ENCODE assay signal across 27 cellular contexts in the genomic region with DNA sequence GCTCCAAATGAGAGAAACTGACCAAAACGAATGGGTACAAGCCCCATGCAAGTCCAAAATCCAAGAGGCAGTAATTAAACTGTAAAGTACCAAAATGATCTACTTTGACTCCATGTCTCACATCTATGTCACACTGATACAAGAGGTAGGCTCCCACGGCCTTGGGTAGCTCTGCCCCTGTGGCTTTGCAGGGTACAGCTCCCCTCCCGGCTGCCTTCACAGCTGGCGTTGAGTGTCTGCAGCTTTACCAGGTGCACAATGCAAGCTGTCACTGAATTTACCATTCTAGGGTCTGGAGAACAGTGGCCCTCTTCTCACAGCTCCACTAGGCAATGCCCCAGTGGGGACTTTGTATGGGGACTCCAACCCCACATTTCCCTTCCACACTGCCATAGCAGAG.
"Had no signal": no experiment of that assay in that cellular context is flagged by ENCODE, and none has a peak within 500 bp of the region (broad histone marks: within the 10 kb centered on the region; RNA-seq: fewer than 3 reads in every experiment).

No MANE protein-coding gene starts in this region.

- H3K4me3 ChIP-seq: esophagus squamous epithelium, gastroesophageal sphincter, heart right ventricle had no signal

- H3K27me3 Mint-ChIP-seq: activated CD4-positive, alpha-beta T cell treated with anti-CD3 and anti-CD28 coated beads, Interleukin-2, amount 10 ng/mL, durations not matched to agents 7 days and 5 days; activated CD8-positive, alpha-beta T cell treated with anti-CD3 and anti-CD28 coated beads for 36 hours; activated naive CD8-positive, alpha-beta T cell; activated T-helper 17 cell treated with anti-CD3 and anti-CD28 coated beads, Interleukin-2, amount 50 U/mL, for 72 hours had no signal

- H3K4me1 Mint-ChIP-seq: activated CD4-positive, alpha-beta T cell treated with anti-CD3 and anti-CD28 coated beads, Interleukin-2, amount 10 ng/mL, durations not matched to agents 7 days and 5 days had no signal

- DNase-seq: activated CD4-positive, alpha-beta T cell treated with anti-CD3 and anti-CD28 coated beads for 1 hour; activated CD4-positive, alpha-beta T cell treated with anti-CD3 and anti-CD28 coated beads for 4 hours; activated CD4-positive, alpha-beta T cell treated with anti-CD3 and anti-CD28 coated beads, Interleukin-2, amount 10 ng/mL, durations not matched to agents 7 days and 5 days; activated CD4-positive, alpha-beta T cell treated with anti-CD3 and anti-CD28 coated beads, Interleukin-2, amount 50 U/mL, for 4 hours; activated CD4-positive, CD25-positive, alpha-beta regulatory T cell; activated CD8-positive, alpha-beta memory T cell treated with anti-CD3 and anti-CD28 coated beads for 24 hours; activated CD8-positive, alpha-beta T cell treated with anti-CD3 and anti-CD28 coated beads for 36 hours; activated effector memory CD4-positive, alpha-beta T cell treated with Interleukin-2 at 50 U/mL for 16 hours; activated gamma-delta T cell treated with Interleukin-2 at 50 U/mL for 16 hours; activated naive CD4-positive, alpha-beta T cell treated with anti-CD3 and anti-CD28 coated beads, Interleukin-2, amount 50 U/mL, for 16 hours; activated naive CD4-positive, alpha-beta T cell treated with Interleukin-2 at 50 U/mL for 16 hours; activated T-cell treated with anti-CD3 and anti-CD28 coated beads, Interleukin-2, amount 50 U/mL, for 4 hours; amniotic stem cell; anterior cingulate cortex; brain microvascular endothelial cell; caudate nucleus; cortex of kidney; dermis blood vessel endothelial cell; effector CD8-positive, alpha-beta T cell; esophagus squamous epithelium; foreskin melanocyte; heart right ventricle; T-helper 2 cell had no signal

- H3K27ac Mint-ChIP-seq: activated CD4-positive, alpha-beta T cell treated with anti-CD3 and anti-CD28 coated beads, Interleukin-2, amount 10 ng/mL, durations not matched to agents 7 days and 5 days; activated CD8-positive, alpha-beta T cell treated with anti-CD3 and anti-CD28 coated beads for 36 hours; activated naive CD8-positive, alpha-beta T cell; activated T-helper 17 cell treated with anti-CD3 and anti-CD28 coated beads, Interleukin-2, amount 50 U/mL, for 72 hours had no signal

- H3K27me3 ChIP-seq: brain microvascular endothelial cell, esophagus squamous epithelium, gastroesophageal sphincter, heart right ventricle had no signal

- ATAC-seq: activated CD8-positive, alpha-beta T cell treated with anti-CD3 and anti-CD28 coated beads for 36 hours; activated T-cell treated with anti-CD3 and anti-CD28 coated beads, Interleukin-2, amount 50 U/mL, for 4 hours; activated T-helper 17 cell treated with anti-CD3 and anti-CD28 coated beads, Interleukin-2, amount 50 U/mL, for 72 hours; gastroesophageal sphincter; heart right ventricle had no signal

- H3K27ac ChIP-seq: brain microvascular endothelial cell, epithelial cell of prostate, esophagus squamous epithelium, gastroesophageal sphincter, heart right ventricle had no signal

- H3K4me1 ChIP-seq: esophagus squamous epithelium had no signal

- H3K9me3 ChIP-seq: esophagus squamous epithelium, gastroesophageal sphincter, heart right ventricle had no signal

- H3K36me3 ChIP-seq: brain microvascular endothelial cell, esophagus squamous epithelium, gastroesophageal sphincter, heart right ventricle had no signal

- H3K9me3 Mint-ChIP-seq: activated T-cell treated with anti-CD3 and anti-CD28 coated beads, Interleukin-2, amount 50 U/mL, for 4 hours had no signal

- H3K4me3 Mint-ChIP-seq: activated CD4-positive, alpha-beta T cell treated with anti-CD3 and anti-CD28 coated beads, Interleukin-2, amount 10 ng/mL, durations not matched to agents 7 days and 5 days; activated CD8-positive, alpha-beta T cell treated with anti-CD3 and anti-CD28 coated beads for 36 hours; activated naive CD8-positive, alpha-beta T cell; activated T-cell treated with anti-CD3 and anti-CD28 coated beads, Interleukin-2, amount 50 U/mL, for 4 hours; activated T-helper 17 cell treated with anti-CD3 and anti-CD28 coated beads, Interleukin-2, amount 50 U/mL, for 72 hours had no signal
